2 cellular contexts compared by ENCODE assay signal in the genomic region with DNA sequence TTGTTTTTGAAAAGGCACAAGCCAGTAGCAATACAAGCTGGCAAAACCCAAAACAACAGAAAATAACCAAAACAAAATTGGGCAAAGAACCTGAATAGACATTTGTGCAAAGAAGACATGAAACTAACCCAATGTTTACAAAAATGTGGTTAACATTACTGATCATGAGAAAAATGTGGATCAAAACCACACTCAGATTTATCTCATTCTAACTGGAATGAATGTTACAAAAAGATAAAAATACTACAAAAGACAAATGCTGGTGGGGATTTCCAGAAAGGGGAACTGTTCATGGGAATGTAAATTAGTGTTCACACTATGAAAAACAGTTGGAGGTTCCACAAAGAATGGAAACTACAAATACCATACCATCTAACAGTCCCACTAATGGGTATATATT.
TF ChIP-seq lines count a peak whose summit lies in the region.

No MANE protein-coding gene starts in this region.

TF ChIP-seq in IMR-90, 13 proteins besides CTCF, POLR2A, EP300 and RAD21:
- TF ChIP-seq CHD1 (IDR thresholded peaks at IDR 0.05; ENCODE audit: low read depth, low read length), result no peak

TF ChIP-seq in HepG2, 621 proteins besides CTCF, POLR2A, EP300 and RAD21:
- TF ChIP-seq SOX6 (IDR thresholded peaks at IDR 0.05) (no peak), SOX6 (CRISPR knock-in tag; IDR thresholded peaks at IDR 0.05) (no peak), KLF13 (CRISPR knock-in tag; IDR thresholded peaks at IDR 0.05) (no peak), SRY (CRISPR knock-in tag; IDR thresholded peaks at IDR 0.05) (no peak), RXRA (CRISPR knock-in tag; IDR thresholded peaks at IDR 0.05) (no peak), ZNF605 (CRISPR knock-in tag; IDR thresholded peaks at IDR 0.05) (no peak), ZNF572 (CRISPR knock-in tag; IDR thresholded peaks at IDR 0.05) (no peak), MED1 (CRISPR knock-in tag; IDR thresholded peaks at IDR 0.05) (no peak), RFXANK (CRISPR knock-in tag; IDR thresholded peaks at IDR 0.05) (no peak), WIZ (CRISPR knock-in tag; IDR thresholded peaks at IDR 0.05) (no peak), ZNF430 (CRISPR knock-in tag; IDR thresholded peaks at IDR 0.05) (no peak)
